ENCODE assay signal across 1 cellular context in the genomic region with DNA sequence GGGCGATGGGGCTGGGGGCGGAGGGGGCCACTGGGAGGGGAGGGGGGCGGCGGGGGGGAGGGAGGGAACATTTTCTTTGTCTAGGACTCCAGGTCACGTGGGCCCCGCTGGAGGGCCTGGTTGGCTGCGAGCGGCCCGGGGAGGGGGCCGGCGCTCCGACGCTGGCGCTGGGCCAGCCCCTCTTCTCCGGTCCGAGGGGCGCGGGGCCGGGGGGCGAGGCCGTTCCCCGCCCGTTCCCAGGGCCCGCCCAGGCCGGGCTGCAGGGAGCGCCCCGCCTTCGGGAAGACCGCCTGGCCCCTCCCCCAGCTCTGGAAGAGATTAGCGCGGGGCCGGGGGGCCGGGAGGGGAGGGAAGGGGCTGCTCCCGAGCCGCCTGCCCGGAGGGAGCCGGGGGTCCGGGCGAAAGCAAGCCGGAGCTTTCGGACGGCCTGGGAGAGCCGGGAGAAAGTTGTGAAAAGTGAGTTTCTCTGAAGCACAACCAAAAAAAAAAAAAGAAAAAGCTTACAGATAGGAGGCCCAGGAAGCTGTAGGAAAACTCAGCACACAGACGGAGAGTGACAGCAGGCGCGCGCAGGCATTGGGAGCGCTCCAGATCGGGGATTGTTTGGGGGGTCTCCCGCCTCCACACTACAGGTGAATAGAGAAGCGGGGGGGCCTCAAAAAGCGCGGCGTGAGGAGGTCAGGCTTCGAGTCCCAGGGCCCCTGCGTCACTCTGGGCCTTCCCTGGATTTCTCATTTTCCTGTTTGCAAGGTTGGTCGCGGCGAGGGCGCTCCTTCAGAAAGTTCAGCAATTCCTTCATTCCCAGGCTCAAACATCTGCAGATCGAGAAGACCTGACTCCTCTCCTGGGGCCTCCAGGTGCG.
TF ChIP-seq lines count a peak whose summit lies in the region.

No MANE protein-coding gene starts in this region.

TF ChIP-seq in HepG2, 621 proteins besides CTCF, POLR2A, EP300 and RAD21 (continued from another document and continues in another):
- TF ChIP-seq ZNF646 (CRISPR knock-in tag; IDR thresholded peaks at IDR 0.05) = no peak
- TF ChIP-seq SNAPC4 (CRISPR knock-in tag; IDR thresholded peaks at IDR 0.05) = no peak
- TF ChIP-seq SP140L (CRISPR knock-in tag; IDR thresholded peaks at IDR 0.05; ENCODE audit: borderline replicate concordance) = no peak
- TF ChIP-seq TAF15 (IDR thresholded peaks at IDR 0.05; ENCODE audit: low read depth, low read length, poor library complexity, severe bottlenecking) = peak; percentile 47
- TF ChIP-seq PAX8 (CRISPR knock-in tag; IDR thresholded peaks at IDR 0.05; ENCODE audit: borderline replicate concordance) = no peak
- TF ChIP-seq ZFP1 (CRISPR knock-in tag; IDR thresholded peaks at IDR 0.05) = no peak
- TF ChIP-seq FOXC1 (CRISPR knock-in tag; IDR thresholded peaks at IDR 0.05; ENCODE audit: borderline replicate concordance) = no peak
- no peak for TF ChIP-seq ZNF225 (CRISPR knock-in tag; IDR thresholded peaks at IDR 0.05)
- 0 out of 2 replicates have a peak, but pooled peaks have one; percentile 14 for TF ChIP-seq ZMYM3 (CRISPR knock-in tag; IDR thresholded peaks at IDR 0.05)
- no peak for TF ChIP-seq ZNF552 (CRISPR knock-in tag; IDR thresholded peaks at IDR 0.05; ENCODE audit: borderline replicate concordance)
- TF ChIP-seq GATAD1 (CRISPR knock-in tag; IDR thresholded peaks at IDR 0.05) = no peak
- peak; percentile 10; the same call in 1 of the 2 replicates for TF ChIP-seq MAZ (IDR thresholded peaks at IDR 0.05; ENCODE audit: borderline replicate concordance, low read depth, low read length)
- TF ChIP-seq MAZ (CRISPR knock-in tag; IDR thresholded peaks at IDR 0.05; ENCODE audit: low read depth) = peak; percentile 30; the same call in 1 of the 2 replicates
- TF ChIP-seq PHF21A (CRISPR knock-in tag; IDR thresholded peaks at IDR 0.05) = peak; percentile 54; the same call in 1 of the 2 replicates
- TF ChIP-seq HDAC6 (IDR thresholded peaks at IDR 0.05; ENCODE audit: low read depth, low read length) = no peak
- no peak for TF ChIP-seq ZNF577 (CRISPR knock-in tag; IDR thresholded peaks at IDR 0.05; ENCODE audit: borderline replicate concordance, low read depth)
- TF ChIP-seq FOSL2 (CRISPR knock-in tag; IDR thresholded peaks at IDR 0.05) = no peak
- no peak for TF ChIP-seq PCBP1 (IDR thresholded peaks at IDR 0.05; ENCODE audit: borderline replicate concordance, low read depth, low read length)
- no peak; the same call in 1 of the 2 replicates for TF ChIP-seq GABPB1 (CRISPR knock-in tag; IDR thresholded peaks at IDR 0.05)
- peak; percentile 65; the same call in 1 of the 2 replicates for TF ChIP-seq ZNF362 (CRISPR knock-in tag; IDR thresholded peaks at IDR 0.05; ENCODE audit: borderline replicate concordance)
- TF ChIP-seq ZNF329 (CRISPR knock-in tag; IDR thresholded peaks at IDR 0.05; ENCODE audit: low read depth) = no peak
- no peak for TF ChIP-seq KDM4B (CRISPR knock-in tag; IDR thresholded peaks at IDR 0.05)
- TF ChIP-seq FOSL1 (CRISPR knock-in tag; IDR thresholded peaks at IDR 0.05; ENCODE audit: borderline replicate concordance) = no peak
- TF ChIP-seq ZBTB20 (CRISPR knock-in tag; IDR thresholded peaks at IDR 0.05; ENCODE audit: borderline replicate concordance, low read depth) = no peak
- no peak for TF ChIP-seq ZNF766 (CRISPR knock-in tag; IDR thresholded peaks at IDR 0.05; ENCODE audit: borderline replicate concordance)
- peak; percentile 32; the same call in 1 of the 2 replicates for TF ChIP-seq HOXA5 (CRISPR knock-in tag; IDR thresholded peaks at IDR 0.05)
- no peak for TF ChIP-seq CBX2 (IDR thresholded peaks at IDR 0.05; ENCODE audit: low read depth, low read length)
- no peak for TF ChIP-seq CBX2 (CRISPR knock-in tag; IDR thresholded peaks at IDR 0.05; ENCODE audit: low read depth)
- TF ChIP-seq, protein P1, sequence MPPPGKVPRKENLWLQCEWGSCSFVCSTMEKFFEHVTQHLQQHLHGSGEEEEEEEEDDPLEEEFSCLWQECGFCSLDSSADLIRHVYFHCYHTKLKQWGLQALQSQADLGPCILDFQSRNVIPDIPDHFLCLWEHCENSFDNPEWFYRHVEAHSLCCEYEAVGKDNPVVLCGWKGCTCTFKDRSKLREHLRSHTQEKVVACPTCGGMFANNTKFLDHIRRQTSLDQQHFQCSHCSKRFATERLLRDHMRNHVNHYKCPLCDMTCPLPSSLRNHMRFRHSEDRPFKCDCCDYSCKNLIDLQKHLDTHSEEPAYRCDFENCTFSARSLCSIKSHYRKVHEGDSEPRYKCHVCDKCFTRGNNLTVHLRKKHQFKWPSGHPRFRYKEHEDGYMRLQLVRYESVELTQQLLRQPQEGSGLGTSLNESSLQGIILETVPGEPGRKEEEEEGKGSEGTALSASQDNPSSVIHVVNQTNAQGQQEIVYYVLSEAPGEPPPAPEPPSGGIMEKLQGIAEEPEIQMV (CRISPR knock-in tag; IDR thresholded peaks at IDR 0.05; ENCODE audit: low read depth) = no peak
- no peak for TF ChIP-seq JDP2 (CRISPR knock-in tag; IDR thresholded peaks at IDR 0.05; ENCODE audit: borderline replicate concordance)
- no peak for TF ChIP-seq LCORL (IDR thresholded peaks at IDR 0.05)
- TF ChIP-seq LCORL (CRISPR knock-in tag; IDR thresholded peaks at IDR 0.05) = peak; percentile 28; the same call in 1 of the 2 replicates
- no peak for TF ChIP-seq GFI1 (CRISPR knock-in tag; IDR thresholded peaks at IDR 0.05; ENCODE audit: borderline replicate concordance)
- TF ChIP-seq ZNF580 (CRISPR knock-in tag; IDR thresholded peaks at IDR 0.05; ENCODE audit: borderline replicate concordance, low read depth) = no peak
- no peak for TF ChIP-seq MAFG (CRISPR knock-in tag; IDR thresholded peaks at IDR 0.05)
- no peak for TF ChIP-seq ZNF251 (CRISPR knock-in tag; IDR thresholded peaks at IDR 0.05)
- no peak for TF ChIP-seq ATM (IDR thresholded peaks at IDR 0.05; ENCODE audit: borderline replicate concordance)
- no peak for TF ChIP-seq JUNB (CRISPR knock-in tag; IDR thresholded peaks at IDR 0.05; ENCODE audit: borderline replicate concordance)
- TF ChIP-seq TGIF2 (CRISPR knock-in tag; IDR thresholded peaks at IDR 0.05) = no peak
- TF ChIP-seq, protein P2, sequence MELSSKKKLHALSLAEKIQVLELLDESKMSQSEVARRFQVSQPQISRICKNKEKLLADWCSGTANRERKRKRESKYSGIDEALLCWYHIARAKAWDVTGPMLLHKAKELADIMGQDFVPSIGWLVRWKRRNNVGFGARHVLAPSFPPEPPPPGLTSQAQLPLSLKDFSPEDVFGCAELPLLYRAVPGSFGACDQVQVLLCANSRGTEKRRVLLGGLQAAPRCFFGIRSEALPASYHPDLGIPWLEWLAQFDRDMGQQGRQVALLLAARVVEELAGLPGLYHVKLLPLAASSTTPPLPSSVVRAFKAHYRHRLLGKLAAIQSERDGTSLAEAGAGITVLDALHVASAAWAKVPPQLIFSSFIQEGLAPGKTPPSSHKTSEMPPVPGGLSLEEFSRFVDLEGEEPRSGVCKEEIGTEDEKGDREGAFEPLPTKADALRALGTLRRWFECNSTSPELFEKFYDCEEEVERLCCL (CRISPR knock-in tag; IDR thresholded peaks at IDR 0.05; ENCODE audit: borderline replicate concordance) = no peak
- no peak for TF ChIP-seq TBX3 (IDR thresholded peaks at IDR 0.05; ENCODE audit: borderline replicate concordance)
- TF ChIP-seq SAFB2 (CRISPR knock-in tag; IDR thresholded peaks at IDR 0.05; ENCODE audit: borderline replicate concordance, low read depth) = no peak
- no peak for TF ChIP-seq TCF7L2 (IDR thresholded peaks at IDR 0.05; ENCODE audit: low read depth, low read length)
- TF ChIP-seq ZNF562 (CRISPR knock-in tag; IDR thresholded peaks at IDR 0.05; ENCODE audit: borderline replicate concordance) = no peak
- TF ChIP-seq PHF5A (CRISPR knock-in tag; IDR thresholded peaks at IDR 0.05; ENCODE audit: low read depth, unreplicated experiment) = no peak
- no peak for TF ChIP-seq IKZF1 (IDR thresholded peaks at IDR 0.05)
- TF ChIP-seq, protein P3, sequence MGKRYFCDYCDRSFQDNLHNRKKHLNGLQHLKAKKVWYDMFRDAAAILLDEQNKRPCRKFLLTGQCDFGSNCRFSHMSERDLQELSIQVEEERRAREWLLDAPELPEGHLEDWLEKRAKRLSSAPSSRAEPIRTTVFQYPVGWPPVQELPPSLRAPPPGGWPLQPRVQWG (CRISPR knock-in tag; IDR thresholded peaks at IDR 0.05; ENCODE audit: borderline replicate concordance, low read depth) = no peak
- no peak for TF ChIP-seq ZNF333 (CRISPR knock-in tag; IDR thresholded peaks at IDR 0.05; ENCODE audit: borderline replicate concordance)
- no peak for TF ChIP-seq U2AF2 (IDR thresholded peaks at IDR 0.05; ENCODE audit: low read depth, low read length)
- TF ChIP-seq ZNF441 (CRISPR knock-in tag; IDR thresholded peaks at IDR 0.05; ENCODE audit: borderline replicate concordance) = no peak
- TF ChIP-seq ZBTB21 (CRISPR knock-in tag; IDR thresholded peaks at IDR 0.05) = no peak
